Comparison of ENCODE assay signal across 14 cellular contexts in the genomic region with DNA sequence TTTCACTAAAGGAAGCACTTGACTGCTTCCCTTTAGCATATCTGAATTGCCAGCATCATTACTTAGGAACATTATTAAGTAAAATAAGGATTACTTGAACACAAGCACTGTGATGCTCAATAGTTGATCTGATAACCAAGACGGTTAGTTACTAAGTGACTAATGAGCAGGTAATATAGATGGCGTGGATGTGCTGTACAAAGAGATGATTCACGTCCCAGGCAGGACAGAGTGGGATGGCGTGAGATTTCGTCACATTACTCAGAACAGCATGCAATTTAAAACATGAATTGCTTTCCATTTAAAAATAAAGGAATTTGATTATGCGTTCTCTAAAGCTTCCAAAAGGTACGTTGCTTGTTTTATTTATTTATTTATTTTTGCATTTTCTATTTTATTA.
"Had no signal": no experiment of that assay in that cellular context is flagged by ENCODE, and none has a peak within 500 bp of the region (broad histone marks: within the 10 kb centered on the region; RNA-seq: fewer than 3 reads in every experiment).

No MANE protein-coding gene starts in this region.

- H3K36me3 ChIP-seq: brain microvascular endothelial cell, esophagus squamous epithelium, heart right ventricle, tibial artery had no signal

- DNase-seq: activated CD4-positive, alpha-beta T cell treated with anti-CD3 and anti-CD28 coated beads, Interleukin-2, amount 50 U/mL, for 4 hours; activated T-cell treated with anti-CD3 and anti-CD28 coated beads, Interleukin-2, amount 50 U/mL, for 1 hour; amygdala; brain microvascular endothelial cell; dorsolateral prefrontal cortex; esophagus squamous epithelium; heart right ventricle; kidney; tibial artery had no signal

- H3K4me3 ChIP-seq: dorsolateral prefrontal cortex, esophagus squamous epithelium, heart right ventricle, tibial artery had no signal

- FAIRE-seq: frontal cortex, kidney had no signal

- H3K9me3 ChIP-seq: esophagus squamous epithelium, heart right ventricle, tibial artery had no signal

- H3K9me3 Mint-ChIP-seq: activated naive CD4-positive, alpha-beta T cell treated with anti-CD3 and anti-CD28 coated beads, Interleukin-2, amount 50 U/mL, for 24 hours; T-helper 2 cell treated with Interferon-gamma antibody and Interleukin-4, amounts not matched to agents 5 μg/mL and 100 μg/mL, for 36 hours had no signal

- H3K27ac ChIP-seq: brain microvascular endothelial cell, dorsolateral prefrontal cortex, esophagus squamous epithelium, heart right ventricle, tibial artery had no signal

- H3K27me3 ChIP-seq: brain microvascular endothelial cell, dorsolateral prefrontal cortex, esophagus squamous epithelium, heart right ventricle, tibial artery had no signal

- H3K4me1 ChIP-seq: esophagus squamous epithelium, heart right ventricle, tibial artery had no signal

- H3K4me3 Mint-ChIP-seq: activated naive CD4-positive, alpha-beta T cell treated with anti-CD3 and anti-CD28 coated beads, Interleukin-2, amount 50 U/mL, for 24 hours; neural crest cell; T-helper 2 cell treated with Interferon-gamma antibody and Interleukin-4, amounts not matched to agents 5 μg/mL and 100 μg/mL, for 36 hours had no signal

- ATAC-seq: activated CD4-positive, CD25-positive, alpha-beta regulatory T cell treated with anti-CD3 and anti-CD28 coated beads, Interleukin-2, amount 50 U/mL, for 24 hours; heart right ventricle had no signal

- H3K27ac Mint-ChIP-seq: activated naive CD4-positive, alpha-beta T cell treated with anti-CD3 and anti-CD28 coated beads, Interleukin-2, amount 50 U/mL, for 24 hours; T-helper 2 cell treated with Interferon-gamma antibody and Interleukin-4, amounts not matched to agents 5 μg/mL and 100 μg/mL, for 36 hours had no signal

- H3K4me1 Mint-ChIP-seq: activated naive CD4-positive, alpha-beta T cell treated with anti-CD3 and anti-CD28 coated beads, Interleukin-2, amount 50 U/mL, for 24 hours; neural crest cell had no signal

- H3K36me3 Mint-ChIP-seq: activated naive CD4-positive, alpha-beta T cell treated with anti-CD3 and anti-CD28 coated beads, Interleukin-2, amount 50 U/mL, for 24 hours had no signal
